ENCODE assay signal across 15 cellular contexts in the genomic region with DNA sequence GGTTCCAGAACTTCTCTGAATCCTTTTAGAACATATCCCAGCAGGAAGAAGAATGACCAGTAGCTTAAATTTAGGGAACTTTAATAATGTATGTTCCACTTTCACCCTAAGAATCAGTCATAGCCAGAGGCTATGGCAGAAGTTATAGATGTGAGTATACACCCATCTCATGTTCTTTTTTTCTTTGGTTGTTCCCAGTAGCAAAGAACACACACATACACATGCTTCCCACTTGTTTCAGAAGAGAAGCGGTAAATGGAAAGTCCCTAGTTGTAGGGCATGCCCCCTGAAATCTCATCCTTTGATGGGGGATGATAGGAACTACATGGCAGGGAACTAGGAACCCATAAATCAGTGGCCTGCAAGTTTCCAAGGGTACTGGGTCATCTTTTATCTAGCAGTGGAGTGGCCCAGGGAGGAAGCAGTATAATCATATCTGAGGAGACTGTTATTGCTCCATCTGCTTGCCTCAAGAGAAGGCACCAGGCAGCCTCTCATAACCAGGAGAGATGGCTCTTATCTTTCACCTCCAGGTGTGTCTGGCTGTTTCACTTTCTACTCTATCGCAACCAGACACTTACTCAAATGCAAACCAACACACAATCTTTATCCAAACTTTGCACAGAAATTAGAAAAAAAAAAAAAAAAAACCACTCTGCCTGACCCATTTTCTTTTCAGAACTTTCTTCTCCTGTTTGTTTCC.
A peak's percentile ranks its signal among the peaks of the same experiment; 100 is the strongest.
DNase-seq lines count a peak whose midpoint lies in the region; ATAC-seq lines count a peak whose summit lies in the region.
"Had no signal": no experiment of that assay in that cellular context is flagged by ENCODE, and none has a peak within 500 bp of the region (broad histone marks: within the 10 kb centered on the region; RNA-seq: fewer than 3 reads in every experiment).

No MANE protein-coding gene starts in this region.

- ATAC-seq in GM18907 (IDR thresholded peaks at IDR 0.05; ENCODE audit: unreplicated experiment) (peak; percentile 88), GM21576 (IDR thresholded peaks at IDR 0.05; ENCODE audit: unreplicated experiment) (peak; percentile 91), HG03103 (IDR thresholded peaks at IDR 0.05; ENCODE audit: low read depth, unreplicated experiment) (peak; percentile 90), left colon (peak; percentile 88)

- intact Hi-C loops in left colon (cut with DNase I, micrococcal nuclease): no loop called here

- DNase-seq in left colon (no peak), T-helper 9 cell (no peak), G401 (ENCODE audit: low spot score) (no peak), NK-92 (lab: John Stamatoyannopoulos, UW; ENCODE audit: unreplicated experiment) (no peak), NCI-H524 treated with DMSO at 0.1 percent for 48 hours (lab: John Stamatoyannopoulos, UW) (no peak)
- DNase-seq: activated CD4-positive, alpha-beta T cell treated with anti-CD3 and anti-CD28 coated beads, Interleukin-2, amount 10 ng/mL, durations not matched to agents 7 days and 5 days; activated naive CD8-positive, alpha-beta T cell treated with anti-CD3 and anti-CD28 coated beads, Interleukin-2, amount 10 ng/mL, durations not matched to agents 7 days and 5 days; dorsolateral prefrontal cortex; glutamatergic neuron; IMR-90; sigmoid colon; uterus had no signal

- in situ Hi-C loops in G401 (cut with HindIII; ENCODE audit: low sequenced_read_pairs): no loop called here
